ENCODE assay signal across 8 cellular contexts in genomic region chr6:6006428-6007310, GRCh38. TPM values are rescaled to one million over a fixed set of nuclear protein-coding genes. Genes with fewer than 3 reads are reported as not detected.
DNase-seq lines count a peak whose midpoint lies in the region; ATAC-seq and TF ChIP-seq lines count a peak whose summit lies in the region.

A gene with protein sequence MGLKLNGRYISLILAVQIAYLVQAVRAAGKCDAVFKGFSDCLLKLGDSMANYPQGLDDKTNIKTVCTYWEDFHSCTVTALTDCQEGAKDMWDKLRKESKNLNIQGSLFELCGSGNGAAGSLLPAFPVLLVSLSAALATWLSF (minus strand): TSS chr6:6006925. CDS start chr6:6006749, 176 bp downstream.

- no peaks in the 10 kb centered on the region for H3K9me3 ChIP-seq in A673 (ENCODE audit: low read depth, low read length, poor library complexity, severe bottlenecking)
- no peaks in the 10 kb centered on the region for H3K9me3 ChIP-seq in RWPE2 (ENCODE audit: severe bottlenecking)
- H3K9me3 ChIP-seq in esophagus muscularis mucosa: no peaks in the 10 kb centered on the region
- H3K9me3 ChIP-seq in neuronal stem cell (replicated peaks in 1 of 2; ENCODE audit: control insufficient read depth in 2 of 2, insufficient read depth in 1 of 2, low read depth in 1 of 2, low read length in 2 of 2): no peaks in the 10 kb centered on the region

- no peak within 1 kb of the TSS for H3K4ac ChIP-seq in neuronal stem cell (ENCODE audit: low read length)

- POLR2A ChIA-PET in A673 (lab: Charles Lee; ENCODE audit: low non-redundant PET): interaction anchor here (0.6 kb wide), 1 partner anchor 255 kb away, joined by 7 read pairs; no protein-coding TSS in a partner anchor

- WGBS in esophagus muscularis mucosa: 4% methylated on average over 30 of the region's 48 CpGs
- WGBS in neuronal stem cell (ENCODE audit: extremely low coverage in 2 of 2, insufficient read length in 2 of 2, insufficient replicate concordance in 1 of 2), 2 donors: no CpG with 5 or more reads among the region's 48 CpGs

- H3K4me3 ChIP-seq in A673 (ENCODE audit: low read depth, low read length, poor library complexity, severe bottlenecking) (peak within 1 kb of the TSS; percentile 66), RWPE2 (ENCODE audit: severe bottlenecking) (peak within 1 kb of the TSS; percentile 10), esophagus muscularis mucosa (peak within 1 kb of the TSS; percentile 43 to 58 (median 49)), neuronal stem cell (ENCODE audit: low read length in 2 of 2) (peak within 1 kb of the TSS; percentile 38 to 74)

- H3K4me2 ChIP-seq in neuronal stem cell (ENCODE audit: insufficient read depth, low read length, poor library complexity, severe bottlenecking): peak within 1 kb of the TSS; percentile 97

- no peak within 1 kb of the TSS for H4K8ac ChIP-seq in neuronal stem cell (ENCODE audit: low read depth, low read length)

- H2BK5ac ChIP-seq in neuronal stem cell (ENCODE audit: low read length): no peak within 1 kb of the TSS

- TF ChIP-seq POLR2A in esophagus muscularis mucosa (IDR thresholded peaks at IDR 0.05; ENCODE audit: low read depth): no peak

- no peaks in the 10 kb centered on the region for H3K27me3 ChIP-seq in A673 (replicated peaks; ENCODE audit: insufficient read depth, low read depth, low read length, poor library complexity)
- peaks cover 93% of the 10 kb centered on the region for H3K27me3 ChIP-seq in RWPE2 (ENCODE audit: insufficient read depth, poor library complexity, severe bottlenecking)
- peaks cover 25 to 99% (median 82%) of the 10 kb centered on the region in 4 donors for H3K27me3 ChIP-seq in esophagus muscularis mucosa
- H3K27me3 ChIP-seq in neuronal stem cell (ENCODE audit: control insufficient read depth in 3 of 3, insufficient read depth in 3 of 3, low read depth in 1 of 3, low read length in 3 of 3): peaks cover 11 to 84% (median 48%) of the 10 kb centered on the region in 3 experiments

- H3K9ac ChIP-seq in neuronal stem cell (ENCODE audit: low read depth, low read length, poor library complexity): peak within 1 kb of the TSS; percentile 73

- no peak within 1 kb of the TSS for H2BK15ac ChIP-seq in neuronal stem cell (ENCODE audit: low read length)

- H3K14ac ChIP-seq in neuronal stem cell (ENCODE audit: low read length): peak within 1 kb of the TSS; percentile 49

- H3K79me1 ChIP-seq in neuronal stem cell (ENCODE audit: low read depth, low read length): no peaks in the 10 kb centered on the region

- H3K4me1 ChIP-seq in A673 (ENCODE audit: insufficient read depth, low read length, poor library complexity, severe bottlenecking): peaks cover 16% of the 10 kb centered on the region
- H3K4me1 ChIP-seq in RWPE2 (ENCODE audit: insufficient read depth, poor library complexity, severe bottlenecking): no peaks in the 10 kb centered on the region
- peaks cover 51 to 66% (median 55%) of the 10 kb centered on the region in 4 donors for H3K4me1 ChIP-seq in esophagus muscularis mucosa
- peaks cover 17 to 18% of the 10 kb centered on the region in 2 donors for H3K4me1 ChIP-seq in neuronal stem cell (ENCODE audit: control insufficient read depth in 2 of 2, insufficient read depth in 1 of 2, low read depth in 1 of 2, low read length in 2 of 2)

- H2AFZ ChIP-seq in neuronal stem cell (ENCODE audit: low read length): peak within 1 kb of the TSS; percentile 89

- TF ChIP-seq CTCF in A673 (conservative IDR thresholded peaks at IDR 0.05; ENCODE audit: low read depth, low read length) (no peak), RWPE2 (IDR thresholded peaks at IDR 0.05; ENCODE audit: poor library complexity, severe bottlenecking) (no peak), esophagus muscularis mucosa (IDR thresholded peaks at IDR 0.05) (no peak)

- H3K36me3 ChIP-seq in A673 (ENCODE audit: insufficient read depth, low read length, poor library complexity, severe bottlenecking) (peaks cover 6% of the 10 kb centered on the region), RWPE2 (ENCODE audit: low read depth) (no peaks in the 10 kb centered on the region), esophagus muscularis mucosa (no peaks in the 10 kb centered on the region), neuronal stem cell (replicated peaks in 1 of 2; ENCODE audit: control insufficient read depth in 2 of 2, insufficient read depth in 2 of 2, low read length in 2 of 2) (no peaks in the 10 kb centered on the region)

- BruUV-seq in A673 (replicated peaks; lab: Mats Ljungman, UMichigan): no TSS peak

- intact Hi-C loops in A673 (cut with micrococcal nuclease; ENCODE audit: unreplicated experiment) (no loop called here), esophagus muscularis mucosa (cut with DNase I) (no loop called here)

- DNase-seq in A673 (ENCODE audit: low spot score): peak; percentile 74
- DNase-seq in RWPE2 (ENCODE audit: low spot score): no peak
- DNase-seq in esophagus muscularis mucosa (ENCODE audit: extremely low spot score): no peak
- DNase-seq in neuronal stem cell (ENCODE audit: low spot score): no peak
- no peak for DNase-seq in stimulated activated CD4-positive, alpha-beta T cell treated with anti-CD3 and anti-CD28 coated beads, Interleukin-2, amount 100 ng/mL, for 24 hours
- no peak for DNase-seq in NCI-H1436 treated with DMSO at 0.1 percent for 48 hours (lab: John Stamatoyannopoulos, UW)

- TF ChIP-seq EP300 in esophagus muscularis mucosa (IDR thresholded peaks at IDR 0.05): no peak

- CTCF ChIA-PET in A673 (lab: Charles Lee): interaction anchor here (0.7 to 2.6 kb wide), 6 partner anchors 9 to 1045 kb away, joined by 3 to 20 read pairs (median 5); no protein-coding TSS in a partner anchor

- H2BK120ac ChIP-seq in neuronal stem cell (ENCODE audit: low read depth, low read length): no peak within 1 kb of the TSS

- H4K91ac ChIP-seq in neuronal stem cell (ENCODE audit: low read depth, low read length, poor library complexity): no peak within 1 kb of the TSS

- no peak within 1 kb of the TSS for H2AK5ac ChIP-seq in neuronal stem cell (ENCODE audit: low read depth, low read length)

- no peak within 1 kb of the TSS for H2BK12ac ChIP-seq in neuronal stem cell (ENCODE audit: low read length)

- ATAC-seq in GM18868 (IDR thresholded peaks at IDR 0.05; ENCODE audit: unreplicated experiment) (peak; percentile 17), RWPE2 (ENCODE audit: low read depth) (no peak), HG03520 (IDR thresholded peaks at IDR 0.05; ENCODE audit: unreplicated experiment) (no peak)

- no peak within 1 kb of the TSS for H3K23ac ChIP-seq in neuronal stem cell (ENCODE audit: low read depth, low read length, poor library complexity)

- peak within 1 kb of the TSS; percentile 89 for H3K18ac ChIP-seq in neuronal stem cell (ENCODE audit: low read length)

- peak within 1 kb of the TSS; percentile 90 for H3K27ac ChIP-seq in A673 (ENCODE audit: low read depth, low read length, poor library complexity, severe bottlenecking)
- no peak within 1 kb of the TSS for H3K27ac ChIP-seq in RWPE2 (ENCODE audit: poor library complexity, severe bottlenecking)
- peak within 1 kb of the TSS; percentile 50 to 82 (median 70) for H3K27ac ChIP-seq in esophagus muscularis mucosa (replicated peaks in 1 of 4)
- peak within 1 kb of the TSS; percentile 9 for H3K27ac ChIP-seq in neuronal stem cell (replicated peaks; ENCODE audit: low read length)

RNA-seq across cellular contexts. Expression of the gene that starts here (rescaled TPM):
- total RNA-seq in A673 (2021) (37.0 and 46.1 TPM in 2 replicates), esophagus muscularis mucosa (10 to 100 TPM; 12.9 to 24.2 (median 19.7) TPM)
- polyA plus RNA-seq in neuronal stem cell (2013, experiment 1 of 2): 2.6 TPM
- polyA plus RNA-seq in neuronal stem cell (2013, experiment 2 of 2): 2.7 TPM

Comparison
In these comparisons a context has a peak if more than half of its experiments do, and no peak if none do; other contexts are left out.
1. H3K4me3 ChIP-seq: peak in every context shown above with its lines; median percentile 66 in A673; 56 in neuronal stem cell; 49 in esophagus muscularis mucosa; 10 in RWPE2.